Comparison of ENCODE assay signal across 19 cellular contexts in genomic region chr7:1992554-1992953, GRCh38.
DNase-seq lines count a peak whose midpoint lies in the region; ATAC-seq, FAIRE-seq and TF ChIP-seq lines count a peak whose summit lies in the region.
"Had no signal": no experiment of that assay in that cellular context is flagged by ENCODE, and none has a peak within 500 bp of the region (broad histone marks: within the 10 kb centered on the region; RNA-seq: fewer than 3 reads in every experiment).

No MANE protein-coding gene starts in this region.

- no peaks in the 10 kb centered on the region for H3K27me3 Mint-ChIP-seq in T-helper 17 cell

- no peaks in the 10 kb centered on the region; the same call in 1 of the 2 replicates for H3K79me2 ChIP-seq in DND-41 (ENCODE audit: insufficient read depth, low read length)

- H3K27ac ChIP-seq in DND-41 (ENCODE audit: low read length), result peak overlapping the region; percentile 47
- no peak overlapping the region for H3K27ac ChIP-seq in kidney (ENCODE audit: low read depth in 2 of 2, low read length in 2 of 2)
- H3K27ac ChIP-seq: 22Rv1 had no signal

- no peaks in the 10 kb centered on the region for H3K27me3 ChIP-seq in DND-41 (ENCODE audit: insufficient read depth, low read length, poor library complexity)

- peaks cover 16% of the 10 kb centered on the region for H4K20me1 ChIP-seq in DND-41 (ENCODE audit: insufficient read depth, low read length)

- no peak overlapping the region for H2AFZ ChIP-seq in DND-41 (ENCODE audit: low read depth, low read length)

- no peak for ATAC-seq in DND-41 (ENCODE audit: insufficient read depth, low read depth)
- no peak for ATAC-seq in T-helper 17 cell
- no peak for ATAC-seq in GM19455 (IDR thresholded peaks at IDR 0.05; ENCODE audit: unreplicated experiment)
- ATAC-seq: HCT116 had no signal

- no peaks in the 10 kb centered on the region for H3K36me3 Mint-ChIP-seq in T-helper 17 cell (ENCODE audit: low read depth)

- no peak overlapping the region for H3K9ac ChIP-seq in DND-41 (ENCODE audit: low read depth, low read length)
- no peak overlapping the region for H3K9ac ChIP-seq in kidney (ENCODE audit: low read length in 2 of 2)

- H3K36me3 ChIP-seq in DND-41 (ENCODE audit: insufficient read depth, low read length) (peaks cover 16% of the 10 kb centered on the region), kidney (ENCODE audit: control insufficient read depth in 1 of 2, insufficient read depth in 2 of 2, low read length in 2 of 2) (no peaks in the 10 kb centered on the region)

- H3K4me2 ChIP-seq in DND-41 (ENCODE audit: insufficient read depth, low read length), result no peak overlapping the region

- DNase-seq in NCI-H1694 treated with DMSO at 0.1 percent for 48 hours (lab: John Stamatoyannopoulos, UW) (peak; percentile 17), NCI-H1694 (lab: John Stamatoyannopoulos, UW) (no peak), DND-41 (no peak), T-helper 17 cell (no peak), kidney (peak; percentile 56), foreskin fibroblast (no peak), foreskin melanocyte (no peak)
- DNase-seq: C1 segment of cervical spinal cord, Caco-2, DMS53, Kasumi-1, NCI-H2029, NCI-H510A treated with DMSO at 0.1 percent for 48 hours, OCI-M1 had no signal

- H3K4me3 ChIP-seq in DND-41 (ENCODE audit: low read depth in 1 of 2, low read length in 2 of 2) (no peak overlapping the region), kidney (ENCODE audit: low read length in 2 of 2) (no peak overlapping the region), foreskin fibroblast (ENCODE audit: low read depth in 1 of 2, low read length in 2 of 2) (no peak overlapping the region)

- peaks cover 8% of the 10 kb centered on the region for H3K4me1 Mint-ChIP-seq in T-helper 17 cell

- H3K4me3 Mint-ChIP-seq in T-helper 17 cell, result no peak overlapping the region

- no peak for TF ChIP-seq CTCF in DND-41 (IDR thresholded peaks at IDR 0.05; ENCODE audit: borderline replicate concordance, extremely low read depth, low read length, poor library complexity, severe bottlenecking)
- TF ChIP-seq CTCF in kidney (IDR thresholded peaks at IDR 0.05; ENCODE audit: borderline replicate concordance, extremely low read depth, insufficient read depth), result no peak
- TF ChIP-seq CTCF in foreskin fibroblast (IDR thresholded peaks at IDR 0.05; ENCODE audit: low read depth, low read length), result no peak

- H3K27ac Mint-ChIP-seq in T-helper 17 cell, result peak overlapping the region; percentile 11

- no peak for FAIRE-seq in kidney (lab: Jason Lieb, UNC)
- FAIRE-seq: GM12891, GM19239 had no signal

- H3K9me3 ChIP-seq in DND-41 (ENCODE audit: insufficient read depth, low read length, severe bottlenecking) (no peaks in the 10 kb centered on the region), T-helper 17 cell (ENCODE audit: control insufficient read depth, low read length, poor library complexity, severe bottlenecking) (no peaks in the 10 kb centered on the region), kidney (ENCODE audit: control insufficient read depth in 1 of 2, low read length in 2 of 2) (no peaks in the 10 kb centered on the region)
- H3K9me3 ChIP-seq: Caco-2 had no signal

- intact Hi-C loops in kidney (cut with DNase I), result no loop called here

- peaks cover 12% of the 10 kb centered on the region for H3K4me1 ChIP-seq in DND-41 (ENCODE audit: insufficient read depth, low read length)
- no peaks in the 10 kb centered on the region for H3K4me1 ChIP-seq in kidney (ENCODE audit: control insufficient read depth in 1 of 2, insufficient read depth in 1 of 2, low read depth in 1 of 2, low read length in 2 of 2)
- H3K4me1 ChIP-seq: Caco-2 had no signal

Comparison
In these comparisons a context has a peak if more than half of its experiments do, and no peak if none do; other contexts are left out.
1. DNase-seq: peak in NCI-H1694 treated with DMSO at 0.1 percent for 48 hours (single experiment) and kidney (single experiment); none in NCI-H1694 (single experiment), DND-41 (single experiment), T-helper 17 cell (0 of 3), foreskin fibroblast (0 of 2) and foreskin melanocyte (single experiment).